ENCODE assay signal across 15 cellular contexts in genomic region chr6:125507987-125508655, GRCh38.
DNase-seq lines count a peak whose midpoint lies in the region; TF ChIP-seq lines count a peak whose summit lies in the region.
"Had no signal": no experiment of that assay in that cellular context is flagged by ENCODE, and none has a peak within 500 bp of the region (broad histone marks: within the 10 kb centered on the region; RNA-seq: fewer than 3 reads in every experiment).

No MANE protein-coding gene starts in this region.

- no TSS peak for BruUV-seq in OCI-LY7 (replicated peaks; lab: Mats Ljungman, UMichigan)

- no peak overlapping the region for H3K27ac ChIP-seq in OCI-LY7 (ENCODE audit: low read depth, low read length, poor library complexity, severe bottlenecking)
- no peak overlapping the region for H3K27ac ChIP-seq in osteoblast (ENCODE audit: low read depth, low read length)
- no peak overlapping the region for H3K27ac ChIP-seq in esophagus squamous epithelium
- H3K27ac ChIP-seq: upper lobe of right lung had no signal

- H3K27me3 ChIP-seq in osteoblast (ENCODE audit: insufficient read depth, low read length) (no peaks in the 10 kb centered on the region), esophagus squamous epithelium (no peaks in the 10 kb centered on the region)
- H3K27me3 ChIP-seq: upper lobe of right lung had no signal

- TF ChIP-seq CTCF in OCI-LY7 (conservative IDR thresholded peaks at IDR 0.05; ENCODE audit: low read length) (no peak), osteoblast (IDR thresholded peaks at IDR 0.05; ENCODE audit: extremely low read depth, low read depth, low read length) (no peak), esophagus squamous epithelium (IDR thresholded peaks at IDR 0.05) (no peak)

- no peak overlapping the region for H3K4me3 ChIP-seq in OCI-LY7 (ENCODE audit: low read depth, low read length, poor library complexity, severe bottlenecking)
- no peak overlapping the region for H3K4me3 ChIP-seq in osteoblast (ENCODE audit: insufficient read depth, low read length)
- no peak overlapping the region for H3K4me3 ChIP-seq in esophagus squamous epithelium
- H3K4me3 ChIP-seq: GM23338, upper lobe of right lung had no signal

- H3K4me1 ChIP-seq in OCI-LY7 (ENCODE audit: insufficient read depth, low read length, poor library complexity, severe bottlenecking), result no peaks in the 10 kb centered on the region
- H3K4me1 ChIP-seq in osteoblast (ENCODE audit: insufficient read depth, low read length), result no peaks in the 10 kb centered on the region
- no peaks in the 10 kb centered on the region for H3K4me1 ChIP-seq in esophagus squamous epithelium
- H3K4me1 ChIP-seq: upper lobe of right lung had no signal

- H3K79me2 ChIP-seq in OCI-LY7 (ENCODE audit: insufficient read depth, low read depth, low read length) (no peaks in the 10 kb centered on the region), osteoblast (ENCODE audit: insufficient read depth, low read length) (no peaks in the 10 kb centered on the region)

- CTCF ChIA-PET in OCI-LY7 (lab: Charles Lee; ENCODE audit: unreplicated experiment), result no interaction called here

- intact Hi-C loops in OCI-LY7 (cut with micrococcal nuclease; ENCODE audit: unreplicated experiment) (loop anchor here (5.0 kb wide), 1 partner anchor 196 kb away; no protein-coding TSS in a partner anchor), esophagus squamous epithelium (cut with DNase I) (no loop called here)

- no peak for TF ChIP-seq POLR2A in esophagus squamous epithelium (IDR thresholded peaks at IDR 0.05)

- H2AFZ ChIP-seq in OCI-LY7 (ENCODE audit: low read length), result no peak overlapping the region
- H2AFZ ChIP-seq in osteoblast (ENCODE audit: low read length), result no peak overlapping the region
- H2AFZ ChIP-seq: GM23338 had no signal

- H4K20me1 ChIP-seq in OCI-LY7 (ENCODE audit: insufficient read depth, low read length) (no peaks in the 10 kb centered on the region), osteoblast (ENCODE audit: insufficient read depth, low read length) (no peaks in the 10 kb centered on the region)

- no peaks in the 10 kb centered on the region for H3K36me3 ChIP-seq in OCI-LY7 (ENCODE audit: insufficient read depth, low read length)
- H3K36me3 ChIP-seq in osteoblast (ENCODE audit: insufficient read depth, low read length), result no peaks in the 10 kb centered on the region
- H3K36me3 ChIP-seq in esophagus squamous epithelium, result no peaks in the 10 kb centered on the region
- H3K36me3 ChIP-seq: upper lobe of right lung had no signal

- POLR2A ChIA-PET in OCI-LY7 (lab: Charles Lee), result no interaction called here

- H3K9me3 ChIP-seq in OCI-LY7 (ENCODE audit: low read length) (no peaks in the 10 kb centered on the region), osteoblast (ENCODE audit: low read depth, low read length) (no peaks in the 10 kb centered on the region), esophagus squamous epithelium (no peaks in the 10 kb centered on the region)
- H3K9me3 ChIP-seq: upper lobe of right lung had no signal

- 67 to 73% methylated on average over 4 of the region's 4 CpGs for WGBS in esophagus squamous epithelium, 2 donors

- DNase-seq in DMS153 (lab: John Stamatoyannopoulos, UW), result peak; percentile 64
- peak; percentile 49 for DNase-seq in NAMALWA (ENCODE audit: low spot score)
- DNase-seq in OCI-LY7 (ENCODE audit: low spot score), result no peak
- peak; percentile 34 for DNase-seq in iris pigment epithelial cell (ENCODE audit: low read depth)
- no peak for DNase-seq in hippocampal formation (lab: John Stamatoyannopoulos, UW)
- DNase-seq in osteoblast (ENCODE audit: insufficient read length, low spot score, missing footprints), result no peak
- no peak for DNase-seq in esophagus squamous epithelium (lab: John Stamatoyannopoulos, UW)
- no peak for DNase-seq in mucosa of gallbladder (ENCODE audit: low spot score)
- DNase-seq: activated CD8-positive, alpha-beta memory T cell treated with anti-CD3 and anti-CD28 coated beads, Interleukin-2, amount 10 ng/mL, durations not matched to agents 7 days and 5 days; CD4-positive, alpha-beta memory T cell; central memory CD4-positive, alpha-beta T cell; NCI-H1930; T-helper 2 cell; upper lobe of right lung had no signal

- H3K4me2 ChIP-seq in OCI-LY7 (ENCODE audit: low read length), result peak overlapping the region; percentile 13; the same call in 1 of the 2 replicates
- no peak overlapping the region for H3K4me2 ChIP-seq in osteoblast (ENCODE audit: insufficient read depth, low read length)
- H3K4me2 ChIP-seq: GM23338 had no signal

- H3K9me2 ChIP-seq in OCI-LY7 (ENCODE audit: insufficient read depth, low read length), result no peaks in the 10 kb centered on the region

Comparison
In these comparisons a context has a peak if more than half of its experiments do, and no peak if none do; other contexts are left out.
1. DNase-seq: peak in DMS153 (single experiment), NAMALWA (single experiment) and iris pigment epithelial cell (single experiment); none in OCI-LY7 (single experiment), hippocampal formation (0 of 2), osteoblast (single experiment), esophagus squamous epithelium (single experiment) and mucosa of gallbladder (single experiment).